Comparison of ENCODE assay signal across 8 cellular contexts in the genomic region with DNA sequence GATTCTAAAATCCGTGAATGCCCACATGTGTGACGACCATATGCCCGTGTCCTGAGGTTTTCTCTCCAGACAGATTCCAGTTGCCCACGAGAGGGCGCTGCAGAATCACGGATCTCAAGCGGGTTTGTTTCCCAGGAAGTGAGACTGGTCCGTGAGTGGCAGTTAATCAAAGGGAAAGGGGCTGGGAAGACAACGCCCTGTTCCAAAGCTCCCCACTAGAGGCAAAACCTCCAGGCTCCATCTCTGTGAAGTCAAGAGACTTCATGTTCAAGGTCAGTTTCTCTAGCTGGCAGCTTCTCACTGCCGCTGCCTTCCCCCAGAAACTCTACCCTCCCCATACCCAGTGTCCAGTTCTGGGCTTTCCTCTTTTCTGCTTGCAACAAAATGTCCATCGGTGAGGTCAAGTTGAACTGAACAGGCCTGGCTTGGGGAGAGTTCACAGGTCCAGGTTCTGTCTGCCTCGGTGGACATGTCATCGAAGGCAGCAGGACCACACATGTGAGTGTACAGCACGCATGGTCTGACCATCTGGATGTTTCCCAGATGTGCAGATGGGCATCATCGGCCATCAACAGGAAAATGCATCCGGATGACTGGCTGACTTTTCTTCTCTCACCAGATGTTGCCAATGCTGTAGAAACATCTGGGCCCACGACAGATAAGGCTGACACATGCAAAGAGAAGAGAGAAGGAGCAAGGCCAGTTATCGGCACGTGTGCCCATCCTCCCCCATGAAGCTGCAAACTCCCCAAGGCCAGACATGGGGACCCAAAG. TPM values are rescaled to one million over a fixed set of nuclear protein-coding genes. Genes with fewer than 3 reads are reported as not detected.
DNase-seq lines count a peak whose midpoint lies in the region; ATAC-seq and TF ChIP-seq lines count a peak whose summit lies in the region.

No MANE protein-coding gene starts in this region.

- H3K27ac Mint-ChIP-seq in naive B cell = peak overlapping the region in 2 of 6 donors; percentile 43 to 70
- no peak overlapping the region for H3K27ac Mint-ChIP-seq in stimulated activated effector memory CD8-positive, alpha-beta T cell treated with anti-CD3 and anti-CD28 coated beads, Interleukin-12 subunit alpha, Interleukin-12 subunit beta, amount 100 ng/mL, for 72 hours

- ATAC-seq in naive B cell (ENCODE audit: low read depth in 2 of 2) = no peak
- ATAC-seq in stimulated activated effector memory CD8-positive, alpha-beta T cell treated with anti-CD3 and anti-CD28 coated beads, Interleukin-12 subunit alpha, Interleukin-12 subunit beta, amount 100 ng/mL, for 72 hours = peak; percentile 48
- no peak for ATAC-seq in GM18502 (IDR thresholded peaks at IDR 0.05; ENCODE audit: poor library complexity, unreplicated experiment)

- H3K9me3 Mint-ChIP-seq in naive B cell = peaks cover 0 to 2% (median 0%) of the 10 kb centered on the region in 7 donors
- H3K9me3 Mint-ChIP-seq in stimulated activated effector memory CD8-positive, alpha-beta T cell treated with anti-CD3 and anti-CD28 coated beads, Interleukin-12 subunit alpha, Interleukin-12 subunit beta, amount 100 ng/mL, for 72 hours = no peaks in the 10 kb centered on the region

- peak; percentile 95 for DNase-seq in COLO829 (ENCODE audit: low spot score)
- peak; percentile 73 for DNase-seq in Jurkat, Clone E6-1 (ENCODE audit: low read depth, low spot score)
- peak; percentile 38 for DNase-seq in OCI-M2 (lab: John Stamatoyannopoulos, UW; ENCODE audit: unreplicated experiment)
- peak; percentile 85 for DNase-seq in activated CD8-positive, alpha-beta memory T cell treated with anti-CD3 and anti-CD28 coated beads, Interleukin-2, amount 50 U/mL, for 48 hours
- DNase-seq in epithelial cell of proximal tubule (ENCODE audit: low read depth) = peak; percentile 27
- peak; percentile 31 for DNase-seq in naive B cell
- DNase-seq in stimulated activated effector memory CD8-positive, alpha-beta T cell treated with anti-CD3 and anti-CD28 coated beads, Interleukin-12 subunit alpha, Interleukin-12 subunit beta, amount 100 ng/mL, for 72 hours (ENCODE audit: low spot score in 2 of 2) = peak; percentile 55 to 81

- peaks cover 16 to 31% (median 31%) of the 10 kb centered on the region in 3 donors for H3K27me3 Mint-ChIP-seq in naive B cell

- no peaks in the 10 kb centered on the region for H3K36me3 Mint-ChIP-seq in naive B cell
- no peaks in the 10 kb centered on the region for H3K36me3 Mint-ChIP-seq in stimulated activated effector memory CD8-positive, alpha-beta T cell treated with anti-CD3 and anti-CD28 coated beads, Interleukin-12 subunit alpha, Interleukin-12 subunit beta, amount 100 ng/mL, for 72 hours

- H3K4me1 Mint-ChIP-seq in naive B cell = peaks cover 0 to 21% (median 7%) of the 10 kb centered on the region in 3 donors
- peaks cover 6% of the 10 kb centered on the region for H3K4me1 Mint-ChIP-seq in stimulated activated effector memory CD8-positive, alpha-beta T cell treated with anti-CD3 and anti-CD28 coated beads, Interleukin-12 subunit alpha, Interleukin-12 subunit beta, amount 100 ng/mL, for 72 hours

- no peak overlapping the region for H3K4me3 ChIP-seq in Jurkat, Clone E6-1 (ENCODE audit: low read length)
- H3K4me3 ChIP-seq in epithelial cell of proximal tubule (ENCODE audit: low read depth, low read length) = no peak overlapping the region

- TF ChIP-seq CTCF in epithelial cell of proximal tubule (conservative IDR thresholded peaks at IDR 0.05; ENCODE audit: low read depth, low read length) = peak; percentile 92

- no peak overlapping the region for H3K4me3 Mint-ChIP-seq in naive B cell
- H3K4me3 Mint-ChIP-seq in stimulated activated effector memory CD8-positive, alpha-beta T cell treated with anti-CD3 and anti-CD28 coated beads, Interleukin-12 subunit alpha, Interleukin-12 subunit beta, amount 100 ng/mL, for 72 hours = no peak overlapping the region

RNA-seq across cellular contexts. Expression of gene NOX5, which starts 44.9 kb away (rescaled TPM):
- not detected for polyA plus RNA-seq in Jurkat, Clone E6-1 (2012; ENCODE audit: insufficient read depth, insufficient read length)
- under 0.01 and 0.06 TPM in 2 replicates for total RNA-seq in epithelial cell of proximal tubule
- not detected for polyA plus RNA-seq in naive B cell (ENCODE audit: low read depth in 6 of 6)

Comparison
In these comparisons a context has a peak if more than half of its experiments do, and no peak if none do; other contexts are left out.
1. DNase-seq: peak in every context shown above with its lines; median percentile 95 in COLO829; 85 in activated CD8-positive, alpha-beta memory T cell treated with anti-CD3 and anti-CD28 coated beads, Interleukin-2, amount 50 U/mL, for 48 hours; 73 in Jurkat, Clone E6-1; 68 in stimulated activated effector memory CD8-positive, alpha-beta T cell treated with anti-CD3 and anti-CD28 coated beads, Interleukin-12 subunit alpha, Interleukin-12 subunit beta, amount 100 ng/mL, for 72 hours; 38 in OCI-M2; 31 in naive B cell; 27 in epithelial cell of proximal tubule.